In genomic region chr7:155997431-155998327, GRCh38 we compare ENCODE assay signal across 16 cellular contexts.
DNase-seq lines count a peak whose midpoint lies in the region; ATAC-seq and TF ChIP-seq lines count a peak whose summit lies in the region.
"Had no signal": no experiment of that assay in that cellular context is flagged by ENCODE, and none has a peak within 500 bp of the region (broad histone marks: within the 10 kb centered on the region; RNA-seq: fewer than 3 reads in every experiment).

No MANE protein-coding gene starts in this region.

- CTCF ChIA-PET in CD4-positive, alpha-beta memory T cell (lab: Charles Lee; ENCODE audit: partially characterized antibody): no interaction called here
- CTCF ChIA-PET in activated CD8-positive, alpha-beta memory T cell treated with anti-CD3 and anti-CD28 coated beads, Interleukin-2, amount 10 ng/mL, durations not matched to agents 7 days and 5 days (lab: Charles Lee): no interaction called here

- intact Hi-C loops in CD4-positive, alpha-beta memory T cell (cut with micrococcal nuclease): no loop called here

- no peak for ATAC-seq in activated CD8-positive, alpha-beta memory T cell treated with anti-CD3 and anti-CD28 coated beads, Interleukin-2, amount 10 ng/mL, durations not matched to agents 7 days and 5 days
- ATAC-seq in foreskin keratinocyte: peak; percentile 16
- no peak for ATAC-seq in HG03378 (IDR thresholded peaks at IDR 0.05; ENCODE audit: unreplicated experiment)

- no peak for TF ChIP-seq CTCF in foreskin keratinocyte (conservative IDR thresholded peaks at IDR 0.05)

- peaks cover 9 to 39% (median 23%) of the 10 kb centered on the region in 4 donors for H3K4me1 Mint-ChIP-seq in CD4-positive, alpha-beta memory T cell
- H3K4me1 Mint-ChIP-seq in activated CD8-positive, alpha-beta memory T cell treated with anti-CD3 and anti-CD28 coated beads, Interleukin-2, amount 10 ng/mL, durations not matched to agents 7 days and 5 days: peaks cover 19% of the 10 kb centered on the region

- H3K27me3 Mint-ChIP-seq in CD4-positive, alpha-beta memory T cell: peaks cover 17 to 27% of the 10 kb centered on the region in 2 donors
- peaks cover 25% of the 10 kb centered on the region for H3K27me3 Mint-ChIP-seq in activated CD8-positive, alpha-beta memory T cell treated with anti-CD3 and anti-CD28 coated beads, Interleukin-2, amount 10 ng/mL, durations not matched to agents 7 days and 5 days

- peak overlapping the region in 1 of 7 donors; percentile 6 for H3K27ac Mint-ChIP-seq in CD4-positive, alpha-beta memory T cell
- H3K27ac Mint-ChIP-seq in activated CD8-positive, alpha-beta memory T cell treated with anti-CD3 and anti-CD28 coated beads, Interleukin-2, amount 10 ng/mL, durations not matched to agents 7 days and 5 days: no peak overlapping the region
- H3K27ac Mint-ChIP-seq: HFFc6 had no signal

- no peak overlapping the region for H3K27ac ChIP-seq in CD4-positive, alpha-beta memory T cell (ENCODE audit: low read depth, low read length)
- H3K27ac ChIP-seq in foreskin keratinocyte: no peak overlapping the region
- H3K27ac ChIP-seq: brain microvascular endothelial cell, C4-2B, esophagus squamous epithelium, vagina had no signal

- no peaks in the 10 kb centered on the region for H3K36me3 Mint-ChIP-seq in CD4-positive, alpha-beta memory T cell
- no peaks in the 10 kb centered on the region for H3K36me3 Mint-ChIP-seq in activated CD8-positive, alpha-beta memory T cell treated with anti-CD3 and anti-CD28 coated beads, Interleukin-2, amount 10 ng/mL, durations not matched to agents 7 days and 5 days

- H3K9me3 ChIP-seq in CD4-positive, alpha-beta memory T cell (ENCODE audit: control insufficient read depth in 1 of 2, low read length in 2 of 2): no peaks in the 10 kb centered on the region
- H3K9me3 ChIP-seq: esophagus squamous epithelium, vagina had no signal

- POLR2A ChIA-PET in CD4-positive, alpha-beta memory T cell (lab: Charles Lee; ENCODE audit: partially characterized antibody): no interaction called here

- peak; percentile 30 for DNase-seq in activated CD4-positive, alpha-beta T cell treated with anti-CD3 and anti-CD28 coated beads for 48 hours
- DNase-seq in activated CD4-positive, alpha-beta T cell treated with anti-CD3 and anti-CD28 coated beads, Interleukin-2, amount 50 U/mL, for 48 hours: no peak
- DNase-seq in CD4-positive, alpha-beta memory T cell: no peak
- DNase-seq in activated CD8-positive, alpha-beta memory T cell treated with anti-CD3 and anti-CD28 coated beads, Interleukin-2, amount 10 ng/mL, durations not matched to agents 7 days and 5 days: peak; percentile 35
- DNase-seq in foreskin keratinocyte: no peak
- DNase-seq in NCI-H1105 (lab: John Stamatoyannopoulos, UW): no peak
- DNase-seq in NCI-H748 treated with DMSO at 0.1 percent for 48 hours (lab: John Stamatoyannopoulos, UW): no peak
- DNase-seq: activated gamma-delta T cell treated with Interleukin-2 at 50 U/mL for 16 hours, brain microvascular endothelial cell, esophagus squamous epithelium, glutamatergic neuron, HFFc6, NCI-H2029 treated with DMSO at 0.1 percent for 48 hours had no signal

- H3K36me3 ChIP-seq in CD4-positive, alpha-beta memory T cell (ENCODE audit: insufficient read depth, low read length): no peaks in the 10 kb centered on the region
- H3K36me3 ChIP-seq: brain microvascular endothelial cell, esophagus squamous epithelium, vagina had no signal

- H3K4me3 Mint-ChIP-seq in CD4-positive, alpha-beta memory T cell: peak overlapping the region; percentile 23 to 85 (median 58)
- H3K4me3 Mint-ChIP-seq in activated CD8-positive, alpha-beta memory T cell treated with anti-CD3 and anti-CD28 coated beads, Interleukin-2, amount 10 ng/mL, durations not matched to agents 7 days and 5 days: no peak overlapping the region
- H3K4me3 Mint-ChIP-seq: HFFc6 had no signal

- H3K4me3 ChIP-seq in CD4-positive, alpha-beta memory T cell (ENCODE audit: low read length in 2 of 2): no peak overlapping the region
- H3K4me3 ChIP-seq: esophagus squamous epithelium, vagina had no signal

- H3K9me3 Mint-ChIP-seq in CD4-positive, alpha-beta memory T cell: peaks cover 0 to 2% (median 0%) of the 10 kb centered on the region in 8 donors
- no peaks in the 10 kb centered on the region for H3K9me3 Mint-ChIP-seq in activated CD8-positive, alpha-beta memory T cell treated with anti-CD3 and anti-CD28 coated beads, Interleukin-2, amount 10 ng/mL, durations not matched to agents 7 days and 5 days (ENCODE audit: low read depth)

- H3K27me3 ChIP-seq in CD4-positive, alpha-beta memory T cell (ENCODE audit: insufficient read depth, low read length): no peaks in the 10 kb centered on the region
- H3K27me3 ChIP-seq in foreskin keratinocyte: peaks cover 10% of the 10 kb centered on the region
- H3K27me3 ChIP-seq: brain microvascular endothelial cell, vagina had no signal

- peaks cover 19% of the 10 kb centered on the region for H3K4me1 ChIP-seq in CD4-positive, alpha-beta memory T cell (ENCODE audit: insufficient read depth, low read length)
- no peaks in the 10 kb centered on the region for H3K4me1 ChIP-seq in foreskin keratinocyte

Comparison
In these comparisons a context has a peak if more than half of its experiments do, and no peak if none do; other contexts are left out.
1. DNase-seq: peak in activated CD4-positive, alpha-beta T cell treated with anti-CD3 and anti-CD28 coated beads for 48 hours (single experiment) and activated CD8-positive, alpha-beta memory T cell treated with anti-CD3 and anti-CD28 coated beads, Interleukin-2, amount 10 ng/mL, durations not matched to agents 7 days and 5 days (single experiment); none in activated CD4-positive, alpha-beta T cell treated with anti-CD3 and anti-CD28 coated beads, Interleukin-2, amount 50 U/mL, for 48 hours (0 of 2), CD4-positive, alpha-beta memory T cell (0 of 5), foreskin keratinocyte (0 of 2), NCI-H1105 (single experiment) and NCI-H748 treated with DMSO at 0.1 percent for 48 hours (single experiment).